23 cellular contexts compared by ENCODE assay signal in the genomic region with DNA sequence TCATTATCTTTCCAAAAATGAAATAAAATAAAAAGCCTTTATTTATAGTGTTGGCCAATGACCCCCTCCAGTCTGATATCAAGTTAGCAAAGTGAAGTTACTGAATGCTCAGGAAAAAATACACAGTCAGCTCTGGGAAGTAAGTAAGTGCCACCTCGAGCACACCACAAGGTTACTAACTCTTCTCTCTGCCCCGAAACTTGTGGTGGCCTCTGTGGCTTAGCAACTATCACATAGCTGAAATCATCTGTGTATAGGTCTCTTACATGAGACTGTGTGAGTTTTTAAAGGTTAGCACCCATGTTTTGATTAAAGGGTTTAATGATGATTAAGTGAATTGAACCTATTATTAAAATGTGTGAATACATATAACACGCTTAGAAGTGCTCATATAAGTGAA.
"Had no signal": no experiment of that assay in that cellular context is flagged by ENCODE, and none has a peak within 500 bp of the region (broad histone marks: within the 10 kb centered on the region; RNA-seq: fewer than 3 reads in every experiment).

No MANE protein-coding gene starts in this region.

- H2AFZ ChIP-seq: neural progenitor cell, parathyroid adenoma had no signal

- H3K27me3 ChIP-seq: neural progenitor cell, ovary, right lobe of liver, sigmoid colon, stomach, thyroid gland, tibial nerve, upper lobe of left lung, vagina had no signal

- H3K79me2 ChIP-seq: parathyroid adenoma had no signal

- H3K4me1 ChIP-seq: neural progenitor cell, parathyroid adenoma, sigmoid colon, thyroid gland, tibial nerve, upper lobe of left lung had no signal

- H3K9me3 ChIP-seq: ovary, psoas muscle, right lobe of liver, sigmoid colon, stomach, thoracic aorta, thyroid gland, tibial nerve, upper lobe of left lung, vagina had no signal

- DNase-seq: occipital lobe; ovary; posterior cingulate gyrus; psoas muscle; right cardiac atrium; right lobe of liver; sigmoid colon; small intestine; stimulated activated CD4-positive, alpha-beta T cell treated with anti-CD3 and anti-CD28 coated beads, Interleukin-15, amount 100 ng/mL, for 24 hours; stimulated activated CD4-positive, alpha-beta T cell treated with anti-CD3 and anti-CD28 coated beads, Interleukin-2, amount 100 ng/mL, for 24 hours; stimulated activated CD4-positive, alpha-beta T cell treated with anti-CD3 and anti-CD28 coated beads, Interleukin-2, amount 100 ng/mL, for 48 hours; stimulated activated CD4-positive, alpha-beta T cell treated with anti-CD3 and anti-CD28 coated beads, Interleukin-4, amount 100 ng/mL, for 24 hours; stimulated activated naive B cell treated with anti-CD40 and anti-IgM and Interleukin-4, amounts not matched to agents 10 μg/mL and 1 μg/mL and 100 μg/mL, for 72 hours; stimulated activated naive CD4-positive, alpha-beta T cell treated with Interleukin-2 at 50 U/mL for 16 hours; stomach; thyroid gland; upper lobe of left lung had no signal

- H3K9ac ChIP-seq: neural progenitor cell, parathyroid adenoma had no signal

- ATAC-seq: right cardiac atrium; right lobe of liver; stimulated activated effector memory CD8-positive, alpha-beta T cell treated with anti-CD3 and anti-CD28 coated beads, Interleukin-12 subunit alpha, Interleukin-12 subunit beta, amount 100 ng/mL, for 72 hours; stimulated activated naive B cell treated with anti-CD40 and anti-IgM and Interleukin-4, amounts not matched to agents 10 μg/mL and 1 μg/mL and 100 μg/mL, for 72 hours had no signal

- H3K36me3 ChIP-seq: neural progenitor cell, ovary, right lobe of liver, sigmoid colon, stomach, thoracic aorta, thyroid gland, tibial nerve, upper lobe of left lung, vagina had no signal

- H3K27ac ChIP-seq: neural progenitor cell, ovary, parathyroid adenoma, psoas muscle, right lobe of liver, sigmoid colon, stomach, thyroid gland, tibial nerve, upper lobe of left lung, vagina had no signal

- H3K4me2 ChIP-seq: neural progenitor cell had no signal

- H3K4me3 ChIP-seq: neural progenitor cell, ovary, psoas muscle, right lobe of liver, sigmoid colon, stomach, thoracic aorta, thyroid gland, tibial nerve, upper lobe of left lung, vagina had no signal
